Comparison of ENCODE assay signal across 8 cellular contexts in the genomic region with DNA sequence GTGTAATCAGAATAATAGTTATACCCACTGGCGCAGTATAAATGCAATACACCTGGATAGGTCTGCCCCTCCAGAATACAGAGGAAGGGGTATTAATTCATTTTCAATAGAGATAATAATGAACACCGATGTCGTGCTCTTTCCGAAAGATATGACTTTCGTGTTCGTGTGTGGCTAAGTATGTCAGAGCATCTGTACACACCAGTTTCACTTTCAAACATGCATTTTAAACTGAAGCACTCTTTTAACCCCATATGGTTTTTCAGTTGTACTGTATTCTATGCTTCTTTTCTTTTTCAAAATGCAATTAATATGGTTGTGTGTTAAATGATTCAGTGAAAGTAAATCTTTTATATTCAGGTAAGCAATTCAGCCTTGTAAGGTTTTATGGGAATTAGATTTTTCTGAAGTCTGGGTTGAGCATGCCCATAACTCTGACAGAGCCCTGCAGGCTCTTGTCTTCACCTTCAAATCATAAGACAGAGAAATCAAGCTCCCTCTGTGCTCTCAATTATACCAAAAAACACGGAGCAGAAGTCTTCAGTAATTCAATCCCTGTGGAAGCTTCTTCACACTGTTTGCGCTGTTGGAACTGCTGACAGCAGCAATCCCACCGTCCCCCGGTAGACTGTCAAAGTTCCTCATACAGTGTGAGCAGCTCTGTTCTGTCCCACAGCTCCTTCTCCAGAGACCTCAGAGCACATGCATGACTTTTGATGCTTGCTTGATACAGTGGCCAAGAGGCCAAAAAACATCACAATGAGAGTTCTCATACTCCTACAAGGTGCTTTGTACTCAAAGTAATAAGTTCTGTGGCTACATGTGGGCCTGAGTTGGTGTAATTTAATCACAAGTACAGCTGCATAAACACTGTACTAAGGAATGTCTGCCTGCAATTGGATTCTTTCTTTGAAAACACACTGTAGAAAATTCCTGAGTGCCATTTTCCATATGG.
A peak's percentile ranks its signal among the peaks of the same experiment; 100 is the strongest.
DNase-seq lines count a peak whose midpoint lies in the region; ATAC-seq and TF ChIP-seq lines count a peak whose summit lies in the region.

No MANE protein-coding gene starts in this region.

- H4K20me1 ChIP-seq in mammary epithelial cell (ENCODE audit: insufficient read depth, low read length) = no peaks in the 10 kb centered on the region

- CTCF ChIA-PET in mammary epithelial cell (lab: Charles Lee; ENCODE audit: low non-redundant PET) (no interaction called here), Caco-2 (lab: Charles Lee) (no interaction called here)

- in situ Hi-C loops in mammary epithelial cell (cut with MboI; ENCODE audit: low sequenced_read_pairs in 2 of 2) = no loop called here

- H3K4me2 ChIP-seq in mammary epithelial cell (ENCODE audit: insufficient read depth, low read depth, low read length) = peak overlapping the region; percentile 35

- DNase-seq in GM04504 (ENCODE audit: low read depth) (peak; percentile 9), mammary epithelial cell (peak; percentile 6), Caco-2 (no peak), retina (no peak), iPS-NIHi7 (ENCODE audit: extremely low spot score) (no peak)

- no peaks in the 10 kb centered on the region for H3K9me3 Mint-ChIP-seq in Caco-2 (ENCODE audit: unreplicated experiment)

- POLR2A ChIA-PET in Caco-2 (lab: Charles Lee) = no interaction called here

- H3K4me1 ChIP-seq in mammary epithelial cell (ENCODE audit: insufficient read depth, low read length) (no peaks in the 10 kb centered on the region), muscle layer of duodenum (ENCODE audit: control insufficient read depth in 1 of 2, insufficient read depth in 2 of 2, low read length in 2 of 2) (no peaks in the 10 kb centered on the region), Caco-2 (no peaks in the 10 kb centered on the region)

- intact Hi-C loops in mammary epithelial cell (cut with micrococcal nuclease) (no loop called here), Caco-2 (cut with micrococcal nuclease; ENCODE audit: unreplicated experiment) (no loop called here)

- ATAC-seq in GM21367 (IDR thresholded peaks at IDR 0.05; ENCODE audit: unreplicated experiment) = peak; percentile 89
- ATAC-seq in HG03565 (IDR thresholded peaks at IDR 0.05; ENCODE audit: unreplicated experiment) = peak; percentile 88

- H3K9ac ChIP-seq in mammary epithelial cell (ENCODE audit: insufficient read depth, low read length) = no peak overlapping the region

- BruUV-seq in mammary epithelial cell (replicated peaks; lab: Mats Ljungman, UMichigan) (no TSS peak), Caco-2 (replicated peaks; lab: Mats Ljungman, UMichigan) (no TSS peak)

- H3K27me3 ChIP-seq in mammary epithelial cell (ENCODE audit: insufficient read depth, low read length) = peaks cover 2% of the 10 kb centered on the region
- no peaks in the 10 kb centered on the region for H3K27me3 ChIP-seq in muscle layer of duodenum (ENCODE audit: low read depth, low read length)
- no peaks in the 10 kb centered on the region for H3K27me3 ChIP-seq in Caco-2 (replicated peaks; ENCODE audit: control insufficient read depth, insufficient read depth, low read length)

- H3K36me3 ChIP-seq in mammary epithelial cell (ENCODE audit: insufficient read depth, low read length) (no peaks in the 10 kb centered on the region), muscle layer of duodenum (ENCODE audit: control insufficient read depth in 1 of 2, insufficient read depth in 2 of 2, low read length in 2 of 2) (no peaks in the 10 kb centered on the region), Caco-2 (ENCODE audit: control insufficient read depth, insufficient read depth, low read length) (no peaks in the 10 kb centered on the region)

- no peaks in the 10 kb centered on the region for H3K4me1 Mint-ChIP-seq in Caco-2 (ENCODE audit: low read depth, unreplicated experiment)

- 42% methylated on average over 10 of the region's 10 CpGs for WGBS in mammary epithelial cell (ENCODE audit: low coverage, missing lambda C conversion rate)

- no peaks in the 10 kb centered on the region for H3K36me3 Mint-ChIP-seq in Caco-2 (ENCODE audit: insufficient read depth, unreplicated experiment)

- H3K9me3 ChIP-seq in mammary epithelial cell (replicated peaks; ENCODE audit: insufficient read depth, low read length) (no peaks in the 10 kb centered on the region), muscle layer of duodenum (ENCODE audit: control insufficient read depth in 1 of 2, low read length in 2 of 2) (no peaks in the 10 kb centered on the region), Caco-2 (no peaks in the 10 kb centered on the region)

- H3K27ac ChIP-seq in mammary epithelial cell (ENCODE audit: insufficient read depth, low read depth, low read length) (no peak overlapping the region), muscle layer of duodenum (ENCODE audit: low read length) (peak overlapping the region; percentile 11)

- no peaks in the 10 kb centered on the region for H3K79me2 ChIP-seq in mammary epithelial cell (ENCODE audit: insufficient read depth, low read length)

- H2AFZ ChIP-seq in mammary epithelial cell (ENCODE audit: low read depth, low read length) = no peak overlapping the region

- H3K27ac Mint-ChIP-seq in Caco-2 (ENCODE audit: unreplicated experiment) = no peak overlapping the region

- H3K4me3 ChIP-seq in mammary epithelial cell (replicated peaks in 1 of 3; ENCODE audit: insufficient read depth in 1 of 3, low read depth in 2 of 3, low read length in 3 of 3) (no peak overlapping the region), muscle layer of duodenum (ENCODE audit: low read depth in 1 of 2, low read length in 2 of 2) (peak overlapping the region; percentile 43 to 51), Caco-2 (ENCODE audit: low read depth, low read length) (no peak overlapping the region)

- no peak overlapping the region for H3K4me3 Mint-ChIP-seq in Caco-2 (ENCODE audit: unreplicated experiment)

- dilution Hi-C loops in mammary epithelial cell (cut with HindIII; ENCODE audit: low sequenced_read_pairs) = no loop called here

- no peaks in the 10 kb centered on the region for H3K27me3 Mint-ChIP-seq in Caco-2 (ENCODE audit: insufficient read depth, unreplicated experiment)

- no peak for TF ChIP-seq CTCF in mammary epithelial cell (conservative IDR thresholded peaks at IDR 0.05 in 1 of 2, IDR thresholded peaks at IDR 0.05 in 1 of 2; ENCODE audit: extremely low read depth in 1 of 2, insufficient read depth in 1 of 2, low read depth in 1 of 2, low read length in 2 of 2)
- no peak for TF ChIP-seq CTCF in Caco-2 (IDR thresholded peaks at IDR 0.05; ENCODE audit: insufficient read depth in 1 of 2, low read depth in 1 of 2, low read length in 1 of 2, severe bottlenecking in 1 of 2, unreplicated experiment in 1 of 2)

Comparison
In these comparisons a context has a peak if more than half of its experiments do, and no peak if none do; other contexts are left out.
1. DNase-seq: peak in GM04504 (single experiment) and mammary epithelial cell (single experiment); none in Caco-2 (0 of 2), retina (single experiment) and iPS-NIHi7 (single experiment).
2. H3K4me3 ChIP-seq: peak in muscle layer of duodenum (2 of 2); none in mammary epithelial cell (0 of 3) and Caco-2 (single experiment).